ENCODE assay signal across 1 cellular context in the genomic region with DNA sequence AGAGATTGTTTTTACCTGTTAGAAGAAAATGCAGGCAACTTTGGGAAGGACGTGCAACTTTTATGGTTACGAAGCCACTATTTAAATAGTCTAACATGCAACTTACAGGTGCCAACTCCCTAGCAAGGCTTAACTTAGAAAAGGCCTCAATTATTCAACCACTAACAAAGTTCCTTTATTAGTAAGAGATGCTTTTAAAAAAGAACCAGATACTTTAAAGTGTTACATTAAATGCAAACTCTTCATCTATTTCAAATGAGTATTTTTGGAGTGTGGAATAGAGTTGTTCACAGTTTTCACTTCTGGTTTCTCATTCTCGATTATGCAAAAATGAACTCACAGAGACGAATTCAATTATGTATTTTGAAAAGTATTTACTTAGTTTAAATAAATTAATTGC.
A peak's percentile ranks its signal among the peaks of the same experiment; 100 is the strongest.
TF ChIP-seq lines count a peak whose summit lies in the region.

No MANE protein-coding gene starts in this region.

TF ChIP-seq in GM12878, 131 proteins besides CTCF, POLR2A, EP300 and RAD21 (continued from another document and continues in another):
- TF ChIP-seq, protein P1, sequence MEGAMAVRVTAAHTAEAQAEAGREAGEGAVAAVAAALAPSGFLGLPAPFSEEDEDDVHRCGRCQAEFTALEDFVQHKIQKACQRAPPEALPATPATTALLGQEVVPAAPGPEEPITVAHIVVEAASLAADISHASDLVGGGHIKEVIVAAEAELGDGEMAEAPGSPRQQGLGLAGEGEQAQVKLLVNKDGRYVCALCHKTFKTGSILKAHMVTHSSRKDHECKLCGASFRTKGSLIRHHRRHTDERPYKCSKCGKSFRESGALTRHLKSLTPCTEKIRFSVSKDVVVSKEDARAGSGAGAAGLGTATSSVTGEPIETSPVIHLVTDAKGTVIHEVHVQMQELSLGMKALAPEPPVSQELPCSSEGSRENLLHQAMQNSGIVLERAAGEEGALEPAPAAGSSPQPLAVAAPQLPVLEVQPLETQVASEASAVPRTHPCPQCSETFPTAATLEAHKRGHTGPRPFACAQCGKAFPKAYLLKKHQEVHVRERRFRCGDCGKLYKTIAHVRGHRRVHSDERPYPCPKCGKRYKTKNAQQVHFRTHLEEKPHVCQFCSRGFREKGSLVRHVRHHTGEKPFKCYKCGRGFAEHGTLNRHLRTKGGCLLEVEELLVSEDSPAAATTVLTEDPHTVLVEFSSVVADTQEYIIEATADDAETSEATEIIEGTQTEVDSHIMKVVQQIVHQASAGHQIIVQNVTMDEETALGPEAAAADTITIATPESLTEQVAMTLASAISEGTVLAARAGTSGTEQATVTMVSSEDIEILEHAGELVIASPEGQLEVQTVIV (IDR thresholded peaks at IDR 0.05; ENCODE audit: borderline replicate concordance, partially characterized antibody) = no peak
- TF ChIP-seq, protein P2, sequence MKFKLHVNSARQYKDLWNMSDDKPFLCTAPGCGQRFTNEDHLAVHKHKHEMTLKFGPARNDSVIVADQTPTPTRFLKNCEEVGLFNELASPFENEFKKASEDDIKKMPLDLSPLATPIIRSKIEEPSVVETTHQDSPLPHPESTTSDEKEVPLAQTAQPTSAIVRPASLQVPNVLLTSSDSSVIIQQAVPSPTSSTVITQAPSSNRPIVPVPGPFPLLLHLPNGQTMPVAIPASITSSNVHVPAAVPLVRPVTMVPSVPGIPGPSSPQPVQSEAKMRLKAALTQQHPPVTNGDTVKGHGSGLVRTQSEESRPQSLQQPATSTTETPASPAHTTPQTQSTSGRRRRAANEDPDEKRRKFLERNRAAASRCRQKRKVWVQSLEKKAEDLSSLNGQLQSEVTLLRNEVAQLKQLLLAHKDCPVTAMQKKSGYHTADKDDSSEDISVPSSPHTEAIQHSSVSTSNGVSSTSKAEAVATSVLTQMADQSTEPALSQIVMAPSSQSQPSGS (IDR thresholded peaks at IDR 0.05; ENCODE audit: low read length) = peak; percentile 84
- TF ChIP-seq, protein P3, sequence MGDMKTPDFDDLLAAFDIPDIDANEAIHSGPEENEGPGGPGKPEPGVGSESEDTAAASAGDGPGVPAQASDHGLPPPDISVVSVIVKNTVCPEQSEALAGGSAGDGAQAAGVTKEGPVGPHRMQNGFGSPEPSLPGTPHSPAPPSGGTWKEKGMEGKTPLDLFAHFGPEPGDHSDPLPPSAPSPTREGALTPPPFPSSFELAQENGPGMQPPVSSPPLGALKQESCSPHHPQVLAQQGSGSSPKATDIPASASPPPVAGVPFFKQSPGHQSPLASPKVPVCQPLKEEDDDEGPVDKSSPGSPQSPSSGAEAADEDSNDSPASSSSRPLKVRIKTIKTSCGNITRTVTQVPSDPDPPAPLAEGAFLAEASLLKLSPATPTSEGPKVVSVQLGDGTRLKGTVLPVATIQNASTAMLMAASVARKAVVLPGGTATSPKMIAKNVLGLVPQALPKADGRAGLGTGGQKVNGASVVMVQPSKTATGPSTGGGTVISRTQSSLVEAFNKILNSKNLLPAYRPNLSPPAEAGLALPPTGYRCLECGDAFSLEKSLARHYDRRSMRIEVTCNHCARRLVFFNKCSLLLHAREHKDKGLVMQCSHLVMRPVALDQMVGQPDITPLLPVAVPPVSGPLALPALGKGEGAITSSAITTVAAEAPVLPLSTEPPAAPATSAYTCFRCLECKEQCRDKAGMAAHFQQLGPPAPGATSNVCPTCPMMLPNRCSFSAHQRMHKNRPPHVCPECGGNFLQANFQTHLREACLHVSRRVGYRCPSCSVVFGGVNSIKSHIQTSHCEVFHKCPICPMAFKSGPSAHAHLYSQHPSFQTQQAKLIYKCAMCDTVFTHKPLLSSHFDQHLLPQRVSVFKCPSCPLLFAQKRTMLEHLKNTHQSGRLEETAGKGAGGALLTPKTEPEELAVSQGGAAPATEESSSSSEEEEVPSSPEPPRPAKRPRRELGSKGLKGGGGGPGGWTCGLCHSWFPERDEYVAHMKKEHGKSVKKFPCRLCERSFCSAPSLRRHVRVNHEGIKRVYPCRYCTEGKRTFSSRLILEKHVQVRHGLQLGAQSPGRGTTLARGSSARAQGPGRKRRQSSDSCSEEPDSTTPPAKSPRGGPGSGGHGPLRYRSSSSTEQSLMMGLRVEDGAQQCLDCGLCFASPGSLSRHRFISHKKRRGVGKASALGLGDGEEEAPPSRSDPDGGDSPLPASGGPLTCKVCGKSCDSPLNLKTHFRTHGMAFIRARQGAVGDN (IDR thresholded peaks at IDR 0.05) = peak; percentile 50; the same call in 1 of the 2 replicates
- 0 out of 2 replicates have a peak, but pooled peaks have one; percentile 23 for TF ChIP-seq MXI1 (IDR thresholded peaks at IDR 0.05; ENCODE audit: low read depth, low read length)
- TF ChIP-seq, protein P4, sequence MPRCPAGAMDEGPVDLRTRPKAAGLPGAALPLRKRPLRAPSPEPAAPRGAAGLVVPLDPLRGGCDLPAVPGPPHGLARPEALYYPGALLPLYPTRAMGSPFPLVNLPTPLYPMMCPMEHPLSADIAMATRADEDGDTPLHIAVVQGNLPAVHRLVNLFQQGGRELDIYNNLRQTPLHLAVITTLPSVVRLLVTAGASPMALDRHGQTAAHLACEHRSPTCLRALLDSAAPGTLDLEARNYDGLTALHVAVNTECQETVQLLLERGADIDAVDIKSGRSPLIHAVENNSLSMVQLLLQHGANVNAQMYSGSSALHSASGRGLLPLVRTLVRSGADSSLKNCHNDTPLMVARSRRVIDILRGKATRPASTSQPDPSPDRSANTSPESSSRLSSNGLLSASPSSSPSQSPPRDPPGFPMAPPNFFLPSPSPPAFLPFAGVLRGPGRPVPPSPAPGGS (IDR thresholded peaks at IDR 0.05; ENCODE audit: borderline replicate concordance, insufficient read depth, low read depth, low read length, poor library complexity, severe bottlenecking) = no peak
- TF ChIP-seq NR2C2 (IDR thresholded peaks at IDR 0.05; ENCODE audit: borderline replicate concordance, control insufficient read depth, insufficient read length, low read depth) = no peak
- no peak for TF ChIP-seq ZNF384 (IDR thresholded peaks at IDR 0.05; ENCODE audit: borderline replicate concordance, low read depth, low read length)
- TF ChIP-seq GABPA (IDR thresholded peaks at IDR 0.05; ENCODE audit: low read depth) = peak; percentile 18; the same call in 1 of the 2 replicates
- no peak for TF ChIP-seq LARP7 (IDR thresholded peaks at IDR 0.05)
- TF ChIP-seq, protein P5, sequence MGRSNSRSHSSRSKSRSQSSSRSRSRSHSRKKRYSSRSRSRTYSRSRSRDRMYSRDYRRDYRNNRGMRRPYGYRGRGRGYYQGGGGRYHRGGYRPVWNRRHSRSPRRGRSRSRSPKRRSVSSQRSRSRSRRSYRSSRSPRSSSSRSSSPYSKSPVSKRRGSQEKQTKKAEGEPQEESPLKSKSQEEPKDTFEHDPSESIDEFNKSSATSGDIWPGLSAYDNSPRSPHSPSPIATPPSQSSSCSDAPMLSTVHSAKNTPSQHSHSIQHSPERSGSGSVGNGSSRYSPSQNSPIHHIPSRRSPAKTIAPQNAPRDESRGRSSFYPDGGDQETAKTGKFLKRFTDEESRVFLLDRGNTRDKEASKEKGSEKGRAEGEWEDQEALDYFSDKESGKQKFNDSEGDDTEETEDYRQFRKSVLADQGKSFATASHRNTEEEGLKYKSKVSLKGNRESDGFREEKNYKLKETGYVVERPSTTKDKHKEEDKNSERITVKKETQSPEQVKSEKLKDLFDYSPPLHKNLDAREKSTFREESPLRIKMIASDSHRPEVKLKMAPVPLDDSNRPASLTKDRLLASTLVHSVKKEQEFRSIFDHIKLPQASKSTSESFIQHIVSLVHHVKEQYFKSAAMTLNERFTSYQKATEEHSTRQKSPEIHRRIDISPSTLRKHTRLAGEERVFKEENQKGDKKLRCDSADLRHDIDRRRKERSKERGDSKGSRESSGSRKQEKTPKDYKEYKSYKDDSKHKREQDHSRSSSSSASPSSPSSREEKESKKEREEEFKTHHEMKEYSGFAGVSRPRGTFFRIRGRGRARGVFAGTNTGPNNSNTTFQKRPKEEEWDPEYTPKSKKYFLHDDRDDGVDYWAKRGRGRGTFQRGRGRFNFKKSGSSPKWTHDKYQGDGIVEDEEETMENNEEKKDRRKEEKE (IDR thresholded peaks at IDR 0.05) = no peak
- TF ChIP-seq, protein P6, sequence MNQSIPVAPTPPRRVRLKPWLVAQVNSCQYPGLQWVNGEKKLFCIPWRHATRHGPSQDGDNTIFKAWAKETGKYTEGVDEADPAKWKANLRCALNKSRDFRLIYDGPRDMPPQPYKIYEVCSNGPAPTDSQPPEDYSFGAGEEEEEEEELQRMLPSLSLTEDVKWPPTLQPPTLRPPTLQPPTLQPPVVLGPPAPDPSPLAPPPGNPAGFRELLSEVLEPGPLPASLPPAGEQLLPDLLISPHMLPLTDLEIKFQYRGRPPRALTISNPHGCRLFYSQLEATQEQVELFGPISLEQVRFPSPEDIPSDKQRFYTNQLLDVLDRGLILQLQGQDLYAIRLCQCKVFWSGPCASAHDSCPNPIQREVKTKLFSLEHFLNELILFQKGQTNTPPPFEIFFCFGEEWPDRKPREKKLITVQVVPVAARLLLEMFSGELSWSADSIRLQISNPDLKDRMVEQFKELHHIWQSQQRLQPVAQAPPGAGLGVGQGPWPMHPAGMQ (IDR thresholded peaks at IDR 0.05; ENCODE audit: borderline replicate concordance) = no peak
- no peak for TF ChIP-seq IKZF1 (conservative IDR thresholded peaks at IDR 0.05)
- TF ChIP-seq PAX8 (IDR thresholded peaks at IDR 0.05) = no peak
- TF ChIP-seq, protein P7, sequence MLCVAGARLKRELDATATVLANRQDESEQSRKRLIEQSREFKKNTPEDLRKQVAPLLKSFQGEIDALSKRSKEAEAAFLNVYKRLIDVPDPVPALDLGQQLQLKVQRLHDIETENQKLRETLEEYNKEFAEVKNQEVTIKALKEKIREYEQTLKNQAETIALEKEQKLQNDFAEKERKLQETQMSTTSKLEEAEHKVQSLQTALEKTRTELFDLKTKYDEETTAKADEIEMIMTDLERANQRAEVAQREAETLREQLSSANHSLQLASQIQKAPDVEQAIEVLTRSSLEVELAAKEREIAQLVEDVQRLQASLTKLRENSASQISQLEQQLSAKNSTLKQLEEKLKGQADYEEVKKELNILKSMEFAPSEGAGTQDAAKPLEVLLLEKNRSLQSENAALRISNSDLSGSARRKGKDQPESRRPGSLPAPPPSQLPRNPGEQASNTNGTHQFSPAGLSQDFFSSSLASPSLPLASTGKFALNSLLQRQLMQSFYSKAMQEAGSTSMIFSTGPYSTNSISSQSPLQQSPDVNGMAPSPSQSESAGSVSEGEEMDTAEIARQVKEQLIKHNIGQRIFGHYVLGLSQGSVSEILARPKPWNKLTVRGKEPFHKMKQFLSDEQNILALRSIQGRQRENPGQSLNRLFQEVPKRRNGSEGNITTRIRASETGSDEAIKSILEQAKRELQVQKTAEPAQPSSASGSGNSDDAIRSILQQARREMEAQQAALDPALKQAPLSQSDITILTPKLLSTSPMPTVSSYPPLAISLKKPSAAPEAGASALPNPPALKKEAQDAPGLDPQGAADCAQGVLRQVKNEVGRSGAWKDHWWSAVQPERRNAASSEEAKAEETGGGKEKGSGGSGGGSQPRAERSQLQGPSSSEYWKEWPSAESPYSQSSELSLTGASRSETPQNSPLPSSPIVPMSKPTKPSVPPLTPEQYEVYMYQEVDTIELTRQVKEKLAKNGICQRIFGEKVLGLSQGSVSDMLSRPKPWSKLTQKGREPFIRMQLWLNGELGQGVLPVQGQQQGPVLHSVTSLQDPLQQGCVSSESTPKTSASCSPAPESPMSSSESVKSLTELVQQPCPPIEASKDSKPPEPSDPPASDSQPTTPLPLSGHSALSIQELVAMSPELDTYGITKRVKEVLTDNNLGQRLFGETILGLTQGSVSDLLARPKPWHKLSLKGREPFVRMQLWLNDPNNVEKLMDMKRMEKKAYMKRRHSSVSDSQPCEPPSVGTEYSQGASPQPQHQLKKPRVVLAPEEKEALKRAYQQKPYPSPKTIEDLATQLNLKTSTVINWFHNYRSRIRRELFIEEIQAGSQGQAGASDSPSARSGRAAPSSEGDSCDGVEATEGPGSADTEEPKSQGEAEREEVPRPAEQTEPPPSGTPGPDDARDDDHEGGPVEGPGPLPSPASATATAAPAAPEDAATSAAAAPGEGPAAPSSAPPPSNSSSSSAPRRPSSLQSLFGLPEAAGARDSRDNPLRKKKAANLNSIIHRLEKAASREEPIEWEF (IDR thresholded peaks at IDR 0.05; ENCODE audit: insufficient replicate concordance, low read depth, low read length) = no peak
- no peak for TF ChIP-seq HDAC2 (IDR thresholded peaks at IDR 0.05)
- TF ChIP-seq NR2F1 (conservative IDR thresholded peaks at IDR 0.05) = peak; percentile 25
- 0 out of 2 replicates have a peak, but pooled peaks have one; percentile 23 for TF ChIP-seq TCF12 (IDR thresholded peaks at IDR 0.05; ENCODE audit: low read depth, low read length)
- TF ChIP-seq ATF7 (IDR thresholded peaks at IDR 0.05; ENCODE audit: low read depth) = peak; percentile 65
- TF ChIP-seq, protein P8, sequence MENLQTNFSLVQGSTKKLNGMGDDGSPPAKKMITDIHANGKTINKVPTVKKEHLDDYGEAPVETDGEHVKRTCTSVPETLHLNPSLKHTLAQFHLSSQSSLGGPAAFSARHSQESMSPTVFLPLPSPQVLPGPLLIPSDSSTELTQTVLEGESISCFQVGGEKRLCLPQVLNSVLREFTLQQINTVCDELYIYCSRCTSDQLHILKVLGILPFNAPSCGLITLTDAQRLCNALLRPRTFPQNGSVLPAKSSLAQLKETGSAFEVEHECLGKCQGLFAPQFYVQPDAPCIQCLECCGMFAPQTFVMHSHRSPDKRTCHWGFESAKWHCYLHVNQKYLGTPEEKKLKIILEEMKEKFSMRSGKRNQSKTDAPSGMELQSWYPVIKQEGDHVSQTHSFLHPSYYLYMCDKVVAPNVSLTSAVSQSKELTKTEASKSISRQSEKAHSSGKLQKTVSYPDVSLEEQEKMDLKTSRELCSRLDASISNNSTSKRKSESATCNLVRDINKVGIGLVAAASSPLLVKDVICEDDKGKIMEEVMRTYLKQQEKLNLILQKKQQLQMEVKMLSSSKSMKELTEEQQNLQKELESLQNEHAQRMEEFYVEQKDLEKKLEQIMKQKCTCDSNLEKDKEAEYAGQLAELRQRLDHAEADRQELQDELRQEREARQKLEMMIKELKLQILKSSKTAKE (IDR thresholded peaks at IDR 0.05; ENCODE audit: low read depth, poor library complexity, severe bottlenecking) = peak; percentile 67
- no peak for TF ChIP-seq NR2C1 (IDR thresholded peaks at IDR 0.05)
- TF ChIP-seq HDAC6 (IDR thresholded peaks at IDR 0.05; ENCODE audit: unreplicated experiment) = no peak
- TF ChIP-seq SREBF1 (IDR thresholded peaks at IDR 0.05; ENCODE audit: low read length) = peak; percentile 47; the same call in 1 of the 2 replicates
- TF ChIP-seq BCL11A (IDR thresholded peaks at IDR 0.05; ENCODE audit: low read depth, low read length) = 0 out of 2 replicates have a peak, but pooled peaks have one; percentile 68
- TF ChIP-seq, protein P9, sequence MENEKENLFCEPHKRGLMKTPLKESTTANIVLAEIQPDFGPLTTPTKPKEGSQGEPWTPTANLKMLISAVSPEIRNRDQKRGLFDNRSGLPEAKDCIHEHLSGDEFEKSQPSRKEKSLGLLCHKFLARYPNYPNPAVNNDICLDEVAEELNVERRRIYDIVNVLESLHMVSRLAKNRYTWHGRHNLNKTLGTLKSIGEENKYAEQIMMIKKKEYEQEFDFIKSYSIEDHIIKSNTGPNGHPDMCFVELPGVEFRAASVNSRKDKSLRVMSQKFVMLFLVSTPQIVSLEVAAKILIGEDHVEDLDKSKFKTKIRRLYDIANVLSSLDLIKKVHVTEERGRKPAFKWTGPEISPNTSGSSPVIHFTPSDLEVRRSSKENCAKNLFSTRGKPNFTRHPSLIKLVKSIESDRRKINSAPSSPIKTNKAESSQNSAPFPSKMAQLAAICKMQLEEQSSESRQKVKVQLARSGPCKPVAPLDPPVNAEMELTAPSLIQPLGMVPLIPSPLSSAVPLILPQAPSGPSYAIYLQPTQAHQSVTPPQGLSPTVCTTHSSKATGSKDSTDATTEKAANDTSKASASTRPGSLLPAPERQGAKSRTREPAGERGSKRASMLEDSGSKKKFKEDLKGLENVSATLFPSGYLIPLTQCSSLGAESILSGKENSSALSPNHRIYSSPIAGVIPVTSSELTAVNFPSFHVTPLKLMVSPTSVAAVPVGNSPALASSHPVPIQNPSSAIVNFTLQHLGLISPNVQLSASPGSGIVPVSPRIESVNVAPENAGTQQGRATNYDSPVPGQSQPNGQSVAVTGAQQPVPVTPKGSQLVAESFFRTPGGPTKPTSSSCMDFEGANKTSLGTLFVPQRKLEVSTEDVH (IDR thresholded peaks at IDR 0.05; ENCODE audit: low read depth, partially characterized antibody) = peak; percentile 29
- peak; percentile 32; the same call in 1 of the 2 replicates for TF ChIP-seq CREM (IDR thresholded peaks at IDR 0.05; ENCODE audit: low read depth)
